In genomic region chr4:2792711-2793577, GRCh38 we compare ENCODE assay signal across 8 cellular contexts. TPM values are rescaled to one million over a fixed set of nuclear protein-coding genes. Genes with fewer than 3 reads are reported as not detected.
DNase-seq lines count a peak whose midpoint lies in the region; ATAC-seq and TF ChIP-seq lines count a peak whose summit lies in the region.

Gene SH3BP2 (plus strand): TSS chr4:2793085. CDS start chr4:2820618, 27,533 bp downstream.

- H3K4me1 Mint-ChIP-seq in stimulated activated naive CD8-positive, alpha-beta T cell treated with anti-CD3 and anti-CD28 coated beads, Interleukin-15, amount 100 ng/mL, for 72 hours: peaks cover 81% of the 10 kb centered on the region

- peak within 1 kb of the TSS; percentile 89 to 96 for H3K27ac Mint-ChIP-seq in stimulated activated naive CD8-positive, alpha-beta T cell treated with anti-CD3 and anti-CD28 coated beads, Interleukin-15, amount 100 ng/mL, for 72 hours

- POLR2A ChIA-PET in activated CD8-positive, alpha-beta memory T cell treated with anti-CD3 and anti-CD28 coated beads for 36 hours (lab: Charles Lee): interaction anchor here (1.0 kb wide), 1 partner anchor 142 kb away, joined by 3 read pairs; no protein-coding TSS in a partner anchor

- DNase-seq in NCI-H146 (lab: John Stamatoyannopoulos, UW): peak; percentile 66
- no peak for DNase-seq in NCI-H146 treated with DMSO at 0.1 percent for 48 hours (lab: John Stamatoyannopoulos, UW; ENCODE audit: unreplicated experiment)
- peak; percentile 82 for DNase-seq in NB4 (ENCODE audit: low read depth)
- peak; percentile 77 for DNase-seq in epithelial cell of esophagus (ENCODE audit: low read depth)
- peak; percentile 40 for DNase-seq in midbrain (lab: John Stamatoyannopoulos, UW)
- DNase-seq in stimulated activated naive CD8-positive, alpha-beta T cell treated with anti-CD3 and anti-CD28 coated beads, Interleukin-15, amount 100 ng/mL, for 72 hours: peak in 1 of 2 donors; percentile 50

- CTCF ChIA-PET in activated CD8-positive, alpha-beta memory T cell treated with anti-CD3 and anti-CD28 coated beads for 36 hours (lab: Charles Lee): interaction anchor here (1.2 kb wide), 1 partner anchor 29 kb away, joined by 3 read pairs; no protein-coding TSS in a partner anchor

- ATAC-seq in stimulated activated naive CD8-positive, alpha-beta T cell treated with anti-CD3 and anti-CD28 coated beads, Interleukin-15, amount 100 ng/mL, for 72 hours: peak; percentile 28
- ATAC-seq in GM21528 (IDR thresholded peaks at IDR 0.05; ENCODE audit: low FRiP score, unreplicated experiment): no peak

- H3K4me3 ChIP-seq in NB4 (ENCODE audit: low read depth, low read length) (peak within 1 kb of the TSS; percentile 44), epithelial cell of esophagus (ENCODE audit: low read length) (peak within 1 kb of the TSS; percentile 54)

- H3K27me3 Mint-ChIP-seq in stimulated activated naive CD8-positive, alpha-beta T cell treated with anti-CD3 and anti-CD28 coated beads, Interleukin-15, amount 100 ng/mL, for 72 hours: no peaks in the 10 kb centered on the region

- TF ChIP-seq CTCF in NB4 (IDR thresholded peaks at IDR 0.05; ENCODE audit: low read depth, low read length): no peak
- TF ChIP-seq CTCF in epithelial cell of esophagus (IDR thresholded peaks at IDR 0.05; ENCODE audit: insufficient read depth, low read depth, low read length, missing control alignments): no peak

- H3K4me3 Mint-ChIP-seq in stimulated activated naive CD8-positive, alpha-beta T cell treated with anti-CD3 and anti-CD28 coated beads, Interleukin-15, amount 100 ng/mL, for 72 hours: peak within 1 kb of the TSS; percentile 90

- TF ChIP-seq POLR2A in NB4 (IDR thresholded peaks at IDR 0.05; ENCODE audit: extremely low read depth, insufficient read length): peak; percentile 17

- no peaks in the 10 kb centered on the region for H3K9me3 Mint-ChIP-seq in stimulated activated naive CD8-positive, alpha-beta T cell treated with anti-CD3 and anti-CD28 coated beads, Interleukin-15, amount 100 ng/mL, for 72 hours

RNA-seq across cellular contexts. Expression of gene SH3BP2, which starts in this region (rescaled TPM):
- total RNA-seq in activated CD8-positive, alpha-beta memory T cell treated with anti-CD3 and anti-CD28 coated beads for 36 hours: 10 to 100 TPM; 78.8 to 82.5 TPM
